Comparison of ENCODE assay signal across 1 cellular context in genomic region chr22:31119026-31119717, GRCh38.
TF ChIP-seq lines count a peak whose summit lies in the region.

No MANE protein-coding gene starts in this region.

TF ChIP-seq in SK-N-SH treated with all-trans-retinoic acid at 6 μM for 48 hours, 23 proteins besides CTCF, POLR2A, EP300 and RAD21:
- TF ChIP-seq PATZ1 (CRISPR knock-in tag; IDR thresholded peaks at IDR 0.05; ENCODE audit: borderline replicate concordance) = no peak
- TF ChIP-seq CSRNP3 (CRISPR knock-in tag; IDR thresholded peaks at IDR 0.05) = no peak
- TF ChIP-seq ZFP30 (CRISPR knock-in tag; IDR thresholded peaks at IDR 0.05) = no peak
- TF ChIP-seq POU6F1 (CRISPR knock-in tag; IDR thresholded peaks at IDR 0.05; ENCODE audit: borderline replicate concordance, low read depth) = no peak
- no peak for TF ChIP-seq CREB5 (CRISPR knock-in tag; IDR thresholded peaks at IDR 0.05; ENCODE audit: low read depth)
- TF ChIP-seq OSR1 (CRISPR knock-in tag; IDR thresholded peaks at IDR 0.05) = no peak
- no peak for TF ChIP-seq ZNF70 (CRISPR knock-in tag; IDR thresholded peaks at IDR 0.05)
- no peak for TF ChIP-seq BACH2 (CRISPR knock-in tag; IDR thresholded peaks at IDR 0.05; ENCODE audit: borderline replicate concordance)
- no peak for TF ChIP-seq ZNF8 (CRISPR knock-in tag; IDR thresholded peaks at IDR 0.05)
- TF ChIP-seq ZNF565 (CRISPR knock-in tag; conservative IDR thresholded peaks at IDR 0.05; ENCODE audit: low read depth) = no peak
- no peak for TF ChIP-seq ZFP3 (CRISPR knock-in tag; IDR thresholded peaks at IDR 0.05)
- TF ChIP-seq CSDC2 (CRISPR knock-in tag; IDR thresholded peaks at IDR 0.05) = no peak
- TF ChIP-seq ISL1 (CRISPR knock-in tag; IDR thresholded peaks at IDR 0.05) = no peak
- no peak for TF ChIP-seq TSHZ2 (CRISPR knock-in tag; IDR thresholded peaks at IDR 0.05)
- TF ChIP-seq SNAI2 (CRISPR knock-in tag; IDR thresholded peaks at IDR 0.05) = no peak
- no peak for TF ChIP-seq TOX (CRISPR knock-in tag; IDR thresholded peaks at IDR 0.05; ENCODE audit: borderline replicate concordance)
- no peak for TF ChIP-seq GLIS3 (CRISPR knock-in tag; IDR thresholded peaks at IDR 0.05)
- TF ChIP-seq ARNTL (CRISPR knock-in tag; IDR thresholded peaks at IDR 0.05; ENCODE audit: borderline replicate concordance, low read depth) = no peak
- no peak for TF ChIP-seq ESRRG (CRISPR knock-in tag; IDR thresholded peaks at IDR 0.05)
